In genomic region chr16:12047756-12048381, GRCh38 we compare ENCODE assay signal across 1 cellular context.
TF ChIP-seq lines count a peak whose summit lies in the region.
"Not testable (repeated sequence)": the region's sequence is repeated elsewhere in the genome, so short reads cannot be mapped to it uniquely, and the experiment has no call there.

No MANE protein-coding gene starts in this region.

TF ChIP-seq in K562, 482 proteins besides CTCF, POLR2A, EP300 and RAD21:
- TF ChIP-seq MGA (IDR thresholded peaks at IDR 0.05) (peak; percentile 49), FOSL1 (tag; conservative IDR thresholded peaks at IDR 0.05) (peak; percentile 93), ARID1B (IDR thresholded peaks at IDR 0.05) (peak; percentile 55), MAFG (tag; conservative IDR thresholded peaks at IDR 0.05) (peak; percentile 47; the same call in 1 of the 2 replicates), TRIM24 (IDR thresholded peaks at IDR 0.05) (0 out of 4 replicates have a peak, but pooled peaks of 1 of the 2 experiments have one; percentile 42), ZNF766 (CRISPR knock-in tag; conservative IDR thresholded peaks at IDR 0.05) (0 out of 2 replicates have a peak, but pooled peaks have one; percentile 20), C11orf30 (IDR thresholded peaks at IDR 0.05; ENCODE audit: low read depth) (peak; percentile 47; the same call in 1 of the 2 replicates), NR2C1 (IDR thresholded peaks at IDR 0.05) (peak; percentile 49; the same call in 1 of the 2 replicates), NR2C1 (tag; IDR thresholded peaks at IDR 0.05) (peak; percentile 58; the same call in 1 of the 2 replicates), JUN (IDR thresholded peaks at IDR 0.05; ENCODE audit: borderline replicate concordance, low read depth, low read length) (peak; percentile 64), MTA2 (IDR thresholded peaks at IDR 0.05; ENCODE audit: low read depth) (0 out of 2 replicates have a peak, but pooled peaks have one; percentile 14), ZNF592 (IDR thresholded peaks at IDR 0.05) (peak; percentile 68; the same call in 1 of the 2 replicates), BHLHE40 (IDR thresholded peaks at IDR 0.05; ENCODE audit: low read length) (peak; percentile 71), NR2C2 (tag; IDR thresholded peaks at IDR 0.05) (peak; percentile 90), GABPA (tag; conservative IDR thresholded peaks at IDR 0.05; ENCODE audit: low read depth) (0 out of 2 replicates have a peak, but pooled peaks have one; percentile 29), SMAD4 (CRISPR knock-in tag; conservative IDR thresholded peaks at IDR 0.05) (peak; percentile 53; the same call in 1 of the 2 replicates), MAFK (IDR thresholded peaks at IDR 0.05; ENCODE audit: low read length) (peak; percentile 38; the same call in 1 of the 2 replicates), L3MBTL2 (IDR thresholded peaks at IDR 0.05) (peak; percentile 64), ATF3 (IDR thresholded peaks at IDR 0.05) (peak; percentile 56; the same call in 1 of the 2 replicates), ZNF316 (IDR thresholded peaks at IDR 0.05) (peak; percentile 57), TOE1 (IDR thresholded peaks at IDR 0.05; ENCODE audit: borderline replicate concordance) (0 out of 2 replicates have a peak, but pooled peaks have one; percentile 17), MYC (IDR thresholded peaks at IDR 0.05; ENCODE audit: low read depth, low read length) (peak; percentile 76), JUND (IDR thresholded peaks at IDR 0.05; ENCODE audit: borderline replicate concordance, low read depth, low read length) (peak; percentile 84), JUND (tag; IDR thresholded peaks at IDR 0.05; ENCODE audit: borderline replicate concordance, low read depth, low read length) (peak; percentile 56; the same call in 1 of the 3 replicates), EP400 (IDR thresholded peaks at IDR 0.05) (peak; percentile 73), NFE2 (IDR thresholded peaks at IDR 0.05; ENCODE audit: low read depth) (peak; percentile 66), ZNF644 (tag; IDR thresholded peaks at IDR 0.05; ENCODE audit: low read depth) (0 out of 2 replicates have a peak, but pooled peaks have one; percentile 32), ADNP (tag; IDR thresholded peaks at IDR 0.05) (0 out of 2 replicates have a peak, but pooled peaks have one; percentile 43), HINFP (tag; conservative IDR thresholded peaks at IDR 0.05; ENCODE audit: low read depth) (peak; percentile 79), CREB3L1 (IDR thresholded peaks at IDR 0.05; ENCODE audit: borderline replicate concordance, low read depth) (peak; percentile 74; the same call in 1 of the 2 replicates), SMARCA4 (IDR thresholded peaks at IDR 0.05) (peak; percentile 49), ZNF384 (IDR thresholded peaks at IDR 0.05; ENCODE audit: low read depth, low read length) (peak; percentile 96), MNT (conservative IDR thresholded peaks at IDR 0.05) (0 out of 4 replicates have a peak, but pooled peaks of 1 of the 2 experiments have one; percentile 41), SMARCE1 (IDR thresholded peaks at IDR 0.05) (peak; percentile 43; the same call in 1 of the 2 replicates), DPF2 (IDR thresholded peaks at IDR 0.05) (peak; percentile 54), MAFF (IDR thresholded peaks at IDR 0.05; ENCODE audit: low read length) (peak; percentile 41; the same call in 1 of the 2 replicates)
- not testable (repeated sequence) for TF ChIP-seq JUN (CRISPR knock-in tag; IDR thresholded peaks at IDR 0.05; ENCODE audit: borderline replicate concordance); NR2C2 (CRISPR knock-in tag; IDR thresholded peaks at IDR 0.05); ATF3 (CRISPR knock-in tag; conservative IDR thresholded peaks at IDR 0.05); TOE1 (CRISPR knock-in tag; IDR thresholded peaks at IDR 0.05; ENCODE audit: borderline replicate concordance, low read depth); MYC (CRISPR knock-in tag; IDR thresholded peaks at IDR 0.05; ENCODE audit: borderline replicate concordance, low read depth)
